In genomic region chr6:41705329-41705995, GRCh38 we compare ENCODE assay signal across 8 cellular contexts. TPM values are rescaled to one million over a fixed set of nuclear protein-coding genes. Genes with fewer than 3 reads are reported as not detected.
DNase-seq lines count a peak whose midpoint lies in the region; ATAC-seq, FAIRE-seq and TF ChIP-seq lines count a peak whose summit lies in the region.

No MANE protein-coding gene starts in this region.

- WGBS in right lobe of liver (ENCODE audit: insufficient coverage, low coverage, low lambda C conversion rate, missing lambda C conversion rate) = 77% methylated on average over 4 of the region's 11 CpGs

- FAIRE-seq in D721Med (lab: Jason Lieb, UNC) = no peak

- peaks cover 6% of the 10 kb centered on the region for H3K36me3 Mint-ChIP-seq in MCF 10A (ENCODE audit: insufficient read depth, unreplicated experiment)

- no peaks in the 10 kb centered on the region for H3K9me3 Mint-ChIP-seq in MCF 10A (ENCODE audit: unreplicated experiment)

- ATAC-seq in right lobe of liver = no peak

- H3K4me3 Mint-ChIP-seq in MCF 10A (ENCODE audit: unreplicated experiment) = peak overlapping the region; percentile 14

- H3K4me1 ChIP-seq in right lobe of liver = no peaks in the 10 kb centered on the region

- TF ChIP-seq POLR2A in right lobe of liver (IDR thresholded peaks at IDR 0.05) = no peak

- H3K27me3 Mint-ChIP-seq in MCF 10A (ENCODE audit: insufficient read depth, unreplicated experiment) = no peaks in the 10 kb centered on the region

- no peaks in the 10 kb centered on the region for H3K36me3 ChIP-seq in right lobe of liver

- intact Hi-C loops in MCF 10A (cut with micrococcal nuclease) = no loop called here
- intact Hi-C loops in right lobe of liver (cut with DNase I) = no loop called here

- no peaks in the 10 kb centered on the region for H3K27me3 ChIP-seq in right lobe of liver

- H3K27ac ChIP-seq in right lobe of liver (peak overlapping the region in 2 of 3 donors; percentile 10 to 22), temporal lobe (ENCODE audit: low read depth, low read length) (peak overlapping the region; percentile 99)

- peak; percentile 67 for DNase-seq in LHCN-M2 (ENCODE audit: low read depth)
- no peak for DNase-seq in MCF 10A (ENCODE audit: unreplicated experiment)
- DNase-seq in right lobe of liver = peak in 1 of 3 donors; percentile 65
- no peak for DNase-seq in D721Med (ENCODE audit: insufficient read length, low spot score)
- no peak for DNase-seq in SKM-1 (lab: John Stamatoyannopoulos, UW; ENCODE audit: unreplicated experiment)
- DNase-seq in H4 (ENCODE audit: low spot score) = no peak
- DNase-seq in cerebellum (ENCODE audit: low spot score) = no peak

- CTCF ChIA-PET in MCF 10A (lab: Yijun Ruan, JAX) = interaction anchor here (0.5 to 3.7 kb wide), 20 partner anchors 8 to 325 kb away, joined by 3 to 25 read pairs (median 4); partner anchors contain the start of gene TFEB

- peaks cover 36% of the 10 kb centered on the region for H3K4me1 Mint-ChIP-seq in MCF 10A (ENCODE audit: insufficient read depth, unreplicated experiment)

- no TSS peak for BruUV-seq in MCF 10A (replicated peaks; lab: Mats Ljungman, UMichigan)

- H3K9me3 ChIP-seq in right lobe of liver = no peaks in the 10 kb centered on the region

- no peak overlapping the region for H3K4me3 ChIP-seq in right lobe of liver

- peak overlapping the region; percentile 84 for H3K27ac Mint-ChIP-seq in MCF 10A (ENCODE audit: low read depth, unreplicated experiment)

- POLR2A ChIA-PET in MCF 10A (lab: Yijun Ruan, JAX) = interaction anchor here (1.1 to 2.4 kb wide), 2 partner anchors 18 to 29 kb away, joined by 5 to 9 read pairs; partner anchors contain the start of gene TFEB

- TF ChIP-seq CTCF in MCF 10A (IDR thresholded peaks at IDR 0.05; ENCODE audit: unreplicated experiment) = no peak
- no peak for TF ChIP-seq CTCF in right lobe of liver (IDR thresholded peaks at IDR 0.05)
- TF ChIP-seq CTCF in D721Med (IDR thresholded peaks at IDR 0.05; ENCODE audit: insufficient read depth, missing control alignments) = no peak

RNA-seq across cellular contexts. Expression of gene TFEB, which starts 29.9 kb away (rescaled TPM):
- 2.4 and 3.6 TPM in 2 replicates for total RNA-seq in LHCN-M2 (2014; rRNA removed)
- polyA plus RNA-seq in LHCN-M2 (2012) = 3.1 TPM
- total RNA-seq in MCF 10A (2022) = 11.8 and 16.2 TPM in 2 replicates
- 1 to 10 TPM; 4.5 to 9.2 (median 6.6) TPM for total RNA-seq in right lobe of liver
- total RNA-seq in temporal lobe = 2.7 TPM
- 1.6 and 9.2 TPM in 2 replicates for total RNA-seq in H4 (2014; rRNA removed; shearing (Covaris generic))
- total RNA-seq in cerebellum = 1.9 TPM

RNA-seq across cellular contexts. Expression of gene PGC, which starts 41.7 kb away (rescaled TPM):
- total RNA-seq in LHCN-M2 (2014; rRNA removed) (not detected in 2 replicates), MCF 10A (2022) (not detected in 2 replicates), right lobe of liver (under 1 TPM in 1 of 6 experiments, not detected in 5; 0.31 TPM), temporal lobe (0.49 TPM), cerebellum (0.36 TPM)
- not detected for polyA plus RNA-seq in LHCN-M2 (2012)
- not detected in 2 replicates for total RNA-seq in H4 (2014; rRNA removed; shearing (Covaris generic))
